In the genomic region with DNA sequence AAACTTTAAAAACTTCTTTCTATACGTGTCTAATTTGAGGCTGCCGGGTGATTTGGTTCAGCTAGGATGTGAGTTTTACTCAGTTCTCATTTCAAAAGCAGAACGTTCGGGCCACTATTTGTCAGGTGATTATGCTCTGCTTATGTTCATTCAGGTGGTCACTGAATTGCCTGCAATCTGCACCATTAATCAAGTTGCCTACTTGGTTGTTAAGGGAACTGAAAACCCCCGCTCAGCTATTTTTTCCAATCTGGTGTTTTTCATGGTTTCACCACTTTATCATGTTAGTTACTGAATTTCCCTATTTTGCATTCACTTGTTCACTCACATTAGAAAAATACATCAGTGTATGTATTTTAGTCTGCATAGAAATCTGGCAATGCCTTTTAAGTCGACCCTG, we compare ENCODE assay signal across 14 cellular contexts.
DNase-seq lines count a peak whose midpoint lies in the region; ATAC-seq and TF ChIP-seq lines count a peak whose summit lies in the region.
"Had no signal": no experiment of that assay in that cellular context is flagged by ENCODE, and none has a peak within 500 bp of the region (broad histone marks: within the 10 kb centered on the region; RNA-seq: fewer than 3 reads in every experiment).

No MANE protein-coding gene starts in this region.

- in situ Hi-C loops in GM13976 (cut with MboI; ENCODE audit: low sequenced_read_pairs, unreplicated experiment) = no loop called here

- TF ChIP-seq POLR2A in ovary (IDR thresholded peaks at IDR 0.05) = no peak

- no peaks in the 10 kb centered on the region for H3K27me3 Mint-ChIP-seq in activated T-helper 1 cell treated with anti-CD3 and anti-CD28 coated beads, Interleukin-12 subunit alpha, Interleukin-12 subunit beta, Interleukin-2, Interleukin-4 antibody, amounts not matched to agents 30 ng/mL and 10 ng/mL and 1 ng/mL, durations not matched to agents 14 hours and 24 hours and 36 hours (ENCODE audit: insufficient read depth)
- H3K27me3 Mint-ChIP-seq: activated T-helper 17 cell treated with anti-CD3 and anti-CD28 coated beads, Interleukin-2, amount 50 U/mL, for 72 hours; dendritic cell treated with granulocyte-macrophage colony-stimulating factor and Interleukin-4, amounts not matched to agents 40 ng/mL and 50 ng/mL, for 4 days had no signal

- H3K36me3 Mint-ChIP-seq in activated T-helper 1 cell treated with anti-CD3 and anti-CD28 coated beads, Interleukin-12 subunit alpha, Interleukin-12 subunit beta, Interleukin-2, Interleukin-4 antibody, amounts not matched to agents 30 ng/mL and 10 ng/mL and 1 ng/mL, durations not matched to agents 14 hours and 24 hours and 36 hours (ENCODE audit: low read depth) = no peaks in the 10 kb centered on the region

- H3K27ac ChIP-seq in left ventricle myocardium inferior (replicated peaks) (no peak overlapping the region), ovary (no peak overlapping the region)

- H3K4me3 ChIP-seq in left ventricle myocardium inferior = no peak overlapping the region
- no peak overlapping the region for H3K4me3 ChIP-seq in ovary

- TF ChIP-seq CTCF in GM13976 (IDR thresholded peaks at IDR 0.05; ENCODE audit: borderline replicate concordance, control extremely low read depth, extremely low read depth, insufficient read depth, missing control alignments) = no peak
- no peak for TF ChIP-seq CTCF in left ventricle myocardium inferior (IDR thresholded peaks at IDR 0.05; ENCODE audit: borderline replicate concordance)
- TF ChIP-seq CTCF in ovary (IDR thresholded peaks at IDR 0.05) = no peak

- DNase-seq in GM13976 (ENCODE audit: low spot score) (peak; percentile 45), NCI-H69 (lab: John Stamatoyannopoulos, UW) (peak; percentile 58), left ventricle myocardium inferior (no peak), ovary (no peak)
- DNase-seq in stimulated activated naive CD4-positive, alpha-beta T cell (lab: John Stamatoyannopoulos, UW) = no peak
- DNase-seq in activated T-helper 1 cell treated with anti-CD3 and anti-CD28 coated beads, Interleukin-12 subunit alpha, Interleukin-12 subunit beta, Interleukin-2, Interleukin-4 antibody, amounts not matched to agents 30 ng/mL and 10 ng/mL and 1 ng/mL, durations not matched to agents 14 hours and 24 hours and 36 hours (ENCODE audit: low spot score) = no peak
- DNase-seq: hypothalamus, IMR-90, NCI-H510A treated with DMSO at 0.1 percent for 48 hours, T1000 had no signal

- ATAC-seq in GM19467 (IDR thresholded peaks at IDR 0.05; ENCODE audit: unreplicated experiment) (peak; percentile 91), HG02981 (IDR thresholded peaks at IDR 0.05; ENCODE audit: unreplicated experiment) (peak; percentile 94)
- ATAC-seq: activated T-helper 17 cell treated with anti-CD3 and anti-CD28 coated beads, Interleukin-2, amount 50 U/mL, for 72 hours had no signal

- no peaks in the 10 kb centered on the region for H3K9me3 Mint-ChIP-seq in activated T-helper 1 cell treated with anti-CD3 and anti-CD28 coated beads, Interleukin-12 subunit alpha, Interleukin-12 subunit beta, Interleukin-2, Interleukin-4 antibody, amounts not matched to agents 30 ng/mL and 10 ng/mL and 1 ng/mL, durations not matched to agents 14 hours and 24 hours and 36 hours
- H3K9me3 Mint-ChIP-seq: activated T-helper 17 cell treated with anti-CD3 and anti-CD28 coated beads, Interleukin-2, amount 50 U/mL, for 72 hours had no signal

- no peaks in the 10 kb centered on the region for H3K36me3 ChIP-seq in left ventricle myocardium inferior
- no peaks in the 10 kb centered on the region for H3K36me3 ChIP-seq in ovary

- H3K9me3 ChIP-seq in left ventricle myocardium inferior (replicated peaks) (no peaks in the 10 kb centered on the region), ovary (no peaks in the 10 kb centered on the region)

- no peaks in the 10 kb centered on the region for H3K27me3 ChIP-seq in left ventricle myocardium inferior (ENCODE audit: low read depth)
- no peaks in the 10 kb centered on the region for H3K27me3 ChIP-seq in ovary

- no peak for TF ChIP-seq EP300 in ovary (IDR thresholded peaks at IDR 0.05)

- intact Hi-C loops in activated T-helper 1 cell treated with anti-CD3 and anti-CD28 coated beads, Interleukin-12 subunit alpha, Interleukin-12 subunit beta, Interleukin-2, Interleukin-4 antibody, amounts not matched to agents 30 ng/mL and 10 ng/mL and 1 ng/mL, durations not matched to agents 14 hours and 24 hours and 36 hours (cut with micrococcal nuclease) = no loop called here
- intact Hi-C loops in left ventricle myocardium inferior (cut with micrococcal nuclease) (no loop called here), ovary (cut with DNase I) (no loop called here)

- H3K4me1 ChIP-seq in left ventricle myocardium inferior = no peaks in the 10 kb centered on the region
- no peaks in the 10 kb centered on the region for H3K4me1 ChIP-seq in ovary (ENCODE audit: insufficient read depth)

- 90 to 91% (median 91%) methylated on average over 6 of the region's 6 CpGs for WGBS in ovary, 3 donors

- no peak overlapping the region for H3K27ac Mint-ChIP-seq in activated T-helper 1 cell treated with anti-CD3 and anti-CD28 coated beads, Interleukin-12 subunit alpha, Interleukin-12 subunit beta, Interleukin-2, Interleukin-4 antibody, amounts not matched to agents 30 ng/mL and 10 ng/mL and 1 ng/mL, durations not matched to agents 14 hours and 24 hours and 36 hours
- H3K27ac Mint-ChIP-seq: activated T-helper 17 cell treated with anti-CD3 and anti-CD28 coated beads, Interleukin-2, amount 50 U/mL, for 72 hours; dendritic cell treated with granulocyte-macrophage colony-stimulating factor and Interleukin-4, amounts not matched to agents 40 ng/mL and 50 ng/mL, for 4 days had no signal

- H3K4me1 Mint-ChIP-seq in activated T-helper 1 cell treated with anti-CD3 and anti-CD28 coated beads, Interleukin-12 subunit alpha, Interleukin-12 subunit beta, Interleukin-2, Interleukin-4 antibody, amounts not matched to agents 30 ng/mL and 10 ng/mL and 1 ng/mL, durations not matched to agents 14 hours and 24 hours and 36 hours (ENCODE audit: low read depth) = no peaks in the 10 kb centered on the region
- H3K4me1 Mint-ChIP-seq: activated T-helper 17 cell treated with anti-CD3 and anti-CD28 coated beads, Interleukin-2, amount 50 U/mL, for 72 hours had no signal

- no peak overlapping the region for H3K4me3 Mint-ChIP-seq in activated T-helper 1 cell treated with anti-CD3 and anti-CD28 coated beads, Interleukin-12 subunit alpha, Interleukin-12 subunit beta, Interleukin-2, Interleukin-4 antibody, amounts not matched to agents 30 ng/mL and 10 ng/mL and 1 ng/mL, durations not matched to agents 14 hours and 24 hours and 36 hours
- H3K4me3 Mint-ChIP-seq: activated T-helper 17 cell treated with anti-CD3 and anti-CD28 coated beads, Interleukin-2, amount 50 U/mL, for 72 hours; dendritic cell treated with granulocyte-macrophage colony-stimulating factor and Interleukin-4, amounts not matched to agents 40 ng/mL and 50 ng/mL, for 4 days had no signal

Comparison
In these comparisons a context has a peak if more than half of its experiments do, and no peak if none do; other contexts are left out.
1. DNase-seq: peak in GM13976 (single experiment) and NCI-H69 (single experiment); none in stimulated activated naive CD4-positive, alpha-beta T cell (0 of 6), activated T-helper 1 cell treated with anti-CD3 and anti-CD28 coated beads, Interleukin-12 subunit alpha, Interleukin-12 subunit beta, Interleukin-2, Interleukin-4 antibody, amounts not matched to agents 30 ng/mL and 10 ng/mL and 1 ng/mL, durations not matched to agents 14 hours and 24 hours and 36 hours (single experiment), left ventricle myocardium inferior (single experiment) and ovary (0 of 5).